Comparison of ENCODE assay signal across 29 cellular contexts in genomic region chr7:17485905-17486304, GRCh38.
"Had no signal": no experiment of that assay in that cellular context is flagged by ENCODE, and none has a peak within 500 bp of the region (broad histone marks: within the 10 kb centered on the region; RNA-seq: fewer than 3 reads in every experiment).

No MANE protein-coding gene starts in this region.

- H3K36me3 ChIP-seq: left lung, lower lobe of right lung, pancreas, prostate gland, sigmoid colon, spleen, suprapubic skin, thoracic aorta, tibial artery, upper lobe of right lung had no signal

- FAIRE-seq: islet of Langerhans, kidney, pancreas, small intestine, urothelium cell line had no signal

- H3K4me1 Mint-ChIP-seq: nephron; stimulated activated effector memory CD8-positive, alpha-beta T cell treated with anti-CD3 and anti-CD28 coated beads, Interleukin-12 subunit alpha, Interleukin-12 subunit beta, amount 100 ng/mL, for 72 hours had no signal

- H3K27ac ChIP-seq: left lung, lower lobe of right lung, pancreas, prostate gland, sigmoid colon, spleen, suprapubic skin, thoracic aorta, tibial artery, upper lobe of right lung had no signal

- H3K36me3 Mint-ChIP-seq: naive thymus-derived CD8-positive, alpha-beta T cell; stimulated activated effector memory CD8-positive, alpha-beta T cell treated with anti-CD3 and anti-CD28 coated beads, Interleukin-12 subunit alpha, Interleukin-12 subunit beta, amount 100 ng/mL, for 72 hours had no signal

- H3K4me3 Mint-ChIP-seq: naive thymus-derived CD8-positive, alpha-beta T cell; nephron; neural crest cell; stimulated activated effector memory CD8-positive, alpha-beta T cell treated with anti-CD3 and anti-CD28 coated beads, Interleukin-12 subunit alpha, Interleukin-12 subunit beta, amount 100 ng/mL, for 72 hours; stimulated activated naive CD8-positive, alpha-beta T cell treated with anti-CD3 and anti-CD28 coated beads, Interleukin-15, Interleukin-2, amounts not matched to agents 100 ng/mL and 50 ng/mL, for 24 hours had no signal

- H3K27me3 ChIP-seq: left lung, pancreas, sigmoid colon, spleen, suprapubic skin, tibial artery, upper lobe of right lung had no signal

- H3K27me3 Mint-ChIP-seq: stimulated activated naive CD8-positive, alpha-beta T cell treated with anti-CD3 and anti-CD28 coated beads, Interleukin-15, Interleukin-2, amounts not matched to agents 100 ng/mL and 50 ng/mL, for 24 hours had no signal

- DNase-seq: kidney; left colon; left lung; lower lobe of right lung; mammary epithelial cell; mesenchymal stem cell; naive thymus-derived CD8-positive, alpha-beta T cell; nucleus accumbens; pancreas; posterior cingulate gyrus; retina; right cardiac atrium; sigmoid colon; small intestine; spleen; stimulated activated CD4-positive, alpha-beta T cell treated with anti-CD3 and anti-CD28 coated beads, Interleukin-4, amount 100 ng/mL, for 24 hours; stimulated activated naive CD4-positive, alpha-beta T cell; tibial artery; trophoblast cell; upper lobe of right lung had no signal

- H3K4me3 ChIP-seq: left lung, lower lobe of right lung, pancreas, prostate gland, sigmoid colon, spleen, suprapubic skin, thoracic aorta, tibial artery, upper lobe of right lung had no signal

- H3K4me1 ChIP-seq: left lung, lower lobe of right lung, pancreas, prostate gland, sigmoid colon, spleen, tibial artery, upper lobe of right lung had no signal

- ATAC-seq: left colon; left lung; lower lobe of right lung; naive thymus-derived CD8-positive, alpha-beta T cell; pancreas; right cardiac atrium; stimulated activated effector memory CD8-positive, alpha-beta T cell treated with anti-CD3 and anti-CD28 coated beads, Interleukin-12 subunit alpha, Interleukin-12 subunit beta, amount 100 ng/mL, for 72 hours; upper lobe of right lung had no signal

- H3K27ac Mint-ChIP-seq: naive thymus-derived CD8-positive, alpha-beta T cell; stimulated activated effector memory CD8-positive, alpha-beta T cell treated with anti-CD3 and anti-CD28 coated beads, Interleukin-12 subunit alpha, Interleukin-12 subunit beta, amount 100 ng/mL, for 72 hours; stimulated activated naive CD8-positive, alpha-beta T cell treated with anti-CD3 and anti-CD28 coated beads, Interleukin-15, Interleukin-2, amounts not matched to agents 100 ng/mL and 50 ng/mL, for 24 hours had no signal

- H3K9me3 ChIP-seq: left lung, lower lobe of right lung, pancreas, prostate gland, sigmoid colon, suprapubic skin, thoracic aorta, tibial artery, upper lobe of right lung had no signal

- H3K9me3 Mint-ChIP-seq: nephron; neural crest cell; stimulated activated effector memory CD8-positive, alpha-beta T cell treated with anti-CD3 and anti-CD28 coated beads, Interleukin-12 subunit alpha, Interleukin-12 subunit beta, amount 100 ng/mL, for 72 hours had no signal
